21 cellular contexts compared by ENCODE assay signal in genomic region chr2:165147201-165148045, GRCh38. TPM values are rescaled to one million over a fixed set of nuclear protein-coding genes. Genes with fewer than 3 reads are reported as not detected.
"Had no signal": no experiment of that assay in that cellular context is flagged by ENCODE, and none has a peak within 500 bp of the region (broad histone marks: within the 10 kb centered on the region; RNA-seq: fewer than 3 reads in every experiment).

No MANE protein-coding gene starts in this region.

- H3K9ac ChIP-seq: neural progenitor cell had no signal

- H3K4me3 Mint-ChIP-seq: activated naive CD4-positive, alpha-beta T cell treated with anti-CD3 and anti-CD28 coated beads, Interleukin-2, amount 50 U/mL, for 24 hours; naive thymus-derived CD4-positive, alpha-beta T cell; neural progenitor cell had no signal

- H3K36me3 ChIP-seq: ascending aorta, gastroesophageal sphincter, heart left ventricle, lower lobe of right lung, neural progenitor cell, spleen, thyroid gland, upper lobe of right lung had no signal

- H3K27me3 Mint-ChIP-seq: progenitor cell of endocrine pancreas had no signal

- H3K4me1 ChIP-seq: ascending aorta, gastroesophageal sphincter, heart left ventricle, lower lobe of right lung, neural progenitor cell, spleen, thyroid gland, upper lobe of right lung had no signal

- H3K4me1 Mint-ChIP-seq: activated naive CD4-positive, alpha-beta T cell treated with anti-CD3 and anti-CD28 coated beads, Interleukin-2, amount 50 U/mL, for 24 hours; neural progenitor cell had no signal

- H3K4me3 ChIP-seq: ascending aorta, dorsolateral prefrontal cortex, gastroesophageal sphincter, heart left ventricle, lower lobe of right lung, neural progenitor cell, spleen, thyroid gland, upper lobe of right lung had no signal

- H3K4me2 ChIP-seq: neural progenitor cell had no signal

- H3K27ac ChIP-seq: ascending aorta, dorsolateral prefrontal cortex, gastroesophageal sphincter, heart left ventricle, lower lobe of right lung, neural progenitor cell, spleen, thyroid gland, upper lobe of right lung had no signal

- H3K9me3 ChIP-seq: ascending aorta, gastroesophageal sphincter, heart left ventricle, lower lobe of right lung, spleen, thyroid gland, upper lobe of right lung had no signal

- H2AFZ ChIP-seq: neural progenitor cell had no signal

- H3K27ac Mint-ChIP-seq: activated naive CD4-positive, alpha-beta T cell treated with anti-CD3 and anti-CD28 coated beads, Interleukin-2, amount 50 U/mL, for 24 hours; naive thymus-derived CD4-positive, alpha-beta T cell; neural progenitor cell; progenitor cell of endocrine pancreas had no signal

- H3K27me3 ChIP-seq: ascending aorta, dorsolateral prefrontal cortex, gastroesophageal sphincter, heart left ventricle, neural progenitor cell, spleen, thyroid gland, upper lobe of right lung had no signal

- H3K9me3 Mint-ChIP-seq: activated naive CD4-positive, alpha-beta T cell treated with anti-CD3 and anti-CD28 coated beads, Interleukin-2, amount 50 U/mL, for 24 hours; neural progenitor cell had no signal

- ATAC-seq: gastroesophageal sphincter; heart left ventricle; left lobe of liver; lower lobe of right lung; naive thymus-derived CD4-positive, alpha-beta T cell; stimulated activated naive CD8-positive, alpha-beta T cell treated with anti-CD3 and anti-CD28 coated beads, Interleukin-15, Interleukin-2, amounts not matched to agents 100 U/mL and 50 U/mL, for 24 hours; upper lobe of right lung had no signal

- DNase-seq: activated gamma-delta T cell treated with Interleukin-2 at 50 U/mL for 16 hours; activated T-cell treated with anti-CD3 and anti-CD28 coated beads, Interleukin-2, amount 50 U/mL, for 1 hour; central memory CD4-positive, alpha-beta T cell; dorsolateral prefrontal cortex; heart left ventricle; lower lobe of right lung; naive thymus-derived CD4-positive, alpha-beta T cell; retina; spleen; stimulated activated CD4-positive, alpha-beta T cell treated with anti-CD3 and anti-CD28 coated beads, Interleukin-4, amount 100 ng/mL, for 1 hour; stimulated activated naive CD8-positive, alpha-beta T cell treated with anti-CD3 and anti-CD28 coated beads, Interleukin-15, Interleukin-2, amounts not matched to agents 100 U/mL and 50 U/mL, for 24 hours; substantia nigra; T-helper 1 cell; thyroid gland; upper lobe of right lung had no signal

- H3K36me3 Mint-ChIP-seq: activated naive CD4-positive, alpha-beta T cell treated with anti-CD3 and anti-CD28 coated beads, Interleukin-2, amount 50 U/mL, for 24 hours; naive thymus-derived CD4-positive, alpha-beta T cell; neural progenitor cell had no signal

RNA-seq across cellular contexts. Expression of gene SCN3A, which starts 56.4 kb away (rescaled TPM):
- total RNA-seq: left lobe of liver had no signal
- polyA plus RNA-seq: naive thymus-derived CD4-positive, alpha-beta T cell had no signal
